ENCODE assay signal across 1 cellular context in genomic region chr15:65384505-65384894, GRCh38.
TF ChIP-seq lines count a peak whose summit lies in the region.

No MANE protein-coding gene starts in this region.

TF ChIP-seq in GM12878, 131 proteins besides CTCF, POLR2A, EP300 and RAD21 (continued from another document):
- TF ChIP-seq NKRF (conservative IDR thresholded peaks at IDR 0.05) (no peak), SRF (IDR thresholded peaks at IDR 0.05; ENCODE audit: low read depth in 2 of 2, low read length in 2 of 2) (no peak), POLR2AphosphoS2 (IDR thresholded peaks at IDR 0.05; ENCODE audit: low read depth, low read length) (no peak), SMAD5 (IDR thresholded peaks at IDR 0.05; ENCODE audit: low read depth) (no peak), GABPA (IDR thresholded peaks at IDR 0.05; ENCODE audit: low read depth) (no peak), PAX8 (IDR thresholded peaks at IDR 0.05) (no peak), ZBED1 (IDR thresholded peaks at IDR 0.05; ENCODE audit: borderline replicate concordance) (no peak), IRF3 (IDR thresholded peaks at IDR 0.05) (no peak), TBL1XR1 (IDR thresholded peaks at IDR 0.05; ENCODE audit: low read depth, low read length) (no peak), SMC3 (IDR thresholded peaks at IDR 0.05; ENCODE audit: borderline replicate concordance, low read length) (no peak), MEF2A (IDR thresholded peaks at IDR 0.05; ENCODE audit: insufficient read depth, low read depth, low read length) (no peak), FOXK2 (IDR thresholded peaks at IDR 0.05) (no peak), IKZF1 (conservative IDR thresholded peaks at IDR 0.05) (no peak), CREB1 (IDR thresholded peaks at IDR 0.05; ENCODE audit: low read depth) (no peak), MEF2B (IDR thresholded peaks at IDR 0.05; ENCODE audit: partially characterized antibody, poor library complexity, severe bottlenecking) (no peak), CHD2 (IDR thresholded peaks at IDR 0.05; ENCODE audit: borderline replicate concordance, low read depth, low read length) (no peak), BCL11A (IDR thresholded peaks at IDR 0.05; ENCODE audit: low read depth, low read length) (no peak)
TF ChIP-seq in GM12878: peak in this region for 0.
